In the genomic region with DNA sequence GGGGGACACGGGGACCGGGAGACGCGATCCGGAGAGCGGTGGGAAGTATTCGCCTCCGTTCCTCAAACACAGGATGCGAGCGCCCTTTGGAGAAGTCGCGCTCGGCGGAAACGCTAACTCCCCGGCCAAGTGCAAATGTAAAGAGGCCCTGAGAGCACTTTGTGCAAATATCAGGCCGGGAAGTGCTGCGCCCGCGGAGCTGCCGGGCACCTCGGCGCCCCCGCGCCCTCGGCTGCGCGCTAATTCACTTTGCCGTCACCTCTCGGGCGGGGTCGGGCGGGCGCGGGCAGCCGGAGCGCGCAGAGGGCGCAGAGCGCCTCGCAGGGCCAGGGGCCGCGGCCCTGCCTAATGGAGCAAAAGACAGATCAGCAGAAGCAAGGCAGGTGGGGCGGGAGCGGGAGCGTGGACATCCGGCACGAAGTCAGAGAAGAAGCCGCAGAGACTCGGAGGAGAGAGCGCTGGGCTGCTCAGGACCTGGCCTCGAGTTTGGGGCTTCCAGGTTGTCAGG, we compare ENCODE assay signal across 1 cellular context.
TF ChIP-seq lines count a peak whose summit lies in the region.

No MANE protein-coding gene starts in this region.

TF ChIP-seq in WTC11, 78 proteins besides CTCF, POLR2A, EP300 and RAD21 (continued from another document):
- TF ChIP-seq, protein P1, sequence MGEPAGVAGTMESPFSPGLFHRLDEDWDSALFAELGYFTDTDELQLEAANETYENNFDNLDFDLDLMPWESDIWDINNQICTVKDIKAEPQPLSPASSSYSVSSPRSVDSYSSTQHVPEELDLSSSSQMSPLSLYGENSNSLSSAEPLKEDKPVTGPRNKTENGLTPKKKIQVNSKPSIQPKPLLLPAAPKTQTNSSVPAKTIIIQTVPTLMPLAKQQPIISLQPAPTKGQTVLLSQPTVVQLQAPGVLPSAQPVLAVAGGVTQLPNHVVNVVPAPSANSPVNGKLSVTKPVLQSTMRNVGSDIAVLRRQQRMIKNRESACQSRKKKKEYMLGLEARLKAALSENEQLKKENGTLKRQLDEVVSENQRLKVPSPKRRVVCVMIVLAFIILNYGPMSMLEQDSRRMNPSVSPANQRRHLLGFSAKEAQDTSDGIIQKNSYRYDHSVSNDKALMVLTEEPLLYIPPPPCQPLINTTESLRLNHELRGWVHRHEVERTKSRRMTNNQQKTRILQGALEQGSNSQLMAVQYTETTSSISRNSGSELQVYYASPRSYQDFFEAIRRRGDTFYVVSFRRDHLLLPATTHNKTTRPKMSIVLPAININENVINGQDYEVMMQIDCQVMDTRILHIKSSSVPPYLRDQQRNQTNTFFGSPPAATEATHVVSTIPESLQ (CRISPR knock-in tag; IDR thresholded peaks at IDR 0.05), result no peak
- TF ChIP-seq RELA (CRISPR knock-in tag; IDR thresholded peaks at IDR 0.05; ENCODE audit: borderline replicate concordance) (no peak), ZBTB43 (CRISPR knock-in tag; IDR thresholded peaks at IDR 0.05) (no peak), ZNF281 (CRISPR knock-in tag; IDR thresholded peaks at IDR 0.05) (no peak)
- TF ChIP-seq, protein P2, sequence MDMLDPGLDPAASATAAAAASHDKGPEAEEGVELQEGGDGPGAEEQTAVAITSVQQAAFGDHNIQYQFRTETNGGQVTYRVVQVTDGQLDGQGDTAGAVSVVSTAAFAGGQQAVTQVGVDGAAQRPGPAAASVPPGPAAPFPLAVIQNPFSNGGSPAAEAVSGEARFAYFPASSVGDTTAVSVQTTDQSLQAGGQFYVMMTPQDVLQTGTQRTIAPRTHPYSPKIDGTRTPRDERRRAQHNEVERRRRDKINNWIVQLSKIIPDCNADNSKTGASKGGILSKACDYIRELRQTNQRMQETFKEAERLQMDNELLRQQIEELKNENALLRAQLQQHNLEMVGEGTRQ (CRISPR knock-in tag; IDR thresholded peaks at IDR 0.05), result no peak
